ENCODE assay signal across 1 cellular context in genomic region chr7:141073641-141074161, GRCh38.
TF ChIP-seq lines count a peak whose summit lies in the region.

Gene TMEM178B, plus strand, starts transcription at chr7:141074064.

TF ChIP-seq in SK-N-SH treated with all-trans-retinoic acid at 6 μM for 48 hours, 23 proteins besides CTCF, POLR2A, EP300 and RAD21 (continued from another document):
- TF ChIP-seq PATZ1 (CRISPR knock-in tag; IDR thresholded peaks at IDR 0.05; ENCODE audit: borderline replicate concordance) (no peak), PPARA (CRISPR knock-in tag; IDR thresholded peaks at IDR 0.05; ENCODE audit: borderline replicate concordance) (no peak)
TF ChIP-seq in SK-N-SH treated with all-trans-retinoic acid at 6 μM for 48 hours: peak in this region for 0.
